Comparison of ENCODE assay signal across 14 cellular contexts in genomic region chr10:64038097-64038496, GRCh38.
DNase-seq lines count a peak whose midpoint lies in the region; ATAC-seq and TF ChIP-seq lines count a peak whose summit lies in the region.
"Had no signal": no experiment of that assay in that cellular context is flagged by ENCODE, and none has a peak within 500 bp of the region (broad histone marks: within the 10 kb centered on the region; RNA-seq: fewer than 3 reads in every experiment).

No MANE protein-coding gene starts in this region.

- H3K9ac ChIP-seq in mammary epithelial cell (ENCODE audit: insufficient read depth, low read length): no peak overlapping the region

- BruUV-seq in mammary epithelial cell (replicated peaks; lab: Mats Ljungman, UMichigan): no TSS peak

- no peaks in the 10 kb centered on the region for H4K20me1 ChIP-seq in mammary epithelial cell (ENCODE audit: insufficient read depth, low read length)
- H4K20me1 ChIP-seq in hepatocyte (ENCODE audit: insufficient read depth, poor library complexity, severe bottlenecking): no peaks in the 10 kb centered on the region

- H3K9me3 Mint-ChIP-seq in nephron progenitor cell (no peaks in the 10 kb centered on the region), glutamatergic neuron (ENCODE audit: unreplicated experiment) (no peaks in the 10 kb centered on the region)
- H3K9me3 Mint-ChIP-seq: CD4-positive, alpha-beta T cell; GM23338 had no signal

- H3K27me3 ChIP-seq in mammary epithelial cell (ENCODE audit: insufficient read depth, low read length) (peaks cover 11% of the 10 kb centered on the region), hepatocyte (no peaks in the 10 kb centered on the region)

- H3K36me3 Mint-ChIP-seq in nephron progenitor cell (ENCODE audit: low read depth) (no peaks in the 10 kb centered on the region), glutamatergic neuron (ENCODE audit: unreplicated experiment) (no peaks in the 10 kb centered on the region)

- H3K27ac Mint-ChIP-seq in nephron progenitor cell (peak overlapping the region; percentile 40), glutamatergic neuron (ENCODE audit: unreplicated experiment) (no peak overlapping the region)
- H3K27ac Mint-ChIP-seq: B cell; CD4-positive, alpha-beta T cell; GM23338 had no signal

- H3K4me3 Mint-ChIP-seq in nephron progenitor cell (no peak overlapping the region), glutamatergic neuron (ENCODE audit: unreplicated experiment) (no peak overlapping the region)
- H3K4me3 Mint-ChIP-seq: B cell; CD4-positive, alpha-beta T cell; GM23338 had no signal

- CTCF ChIA-PET in mammary epithelial cell (lab: Charles Lee; ENCODE audit: low non-redundant PET): no interaction called here

- peak; percentile 99 for DNase-seq in G401 (ENCODE audit: low spot score)
- peak; percentile 87 to 97 for DNase-seq in cerebellar nuclear complex (lab: John Stamatoyannopoulos, UW)
- no peak for DNase-seq in nephron progenitor cell
- DNase-seq in mammary epithelial cell: no peak
- no peak for DNase-seq in hepatocyte (ENCODE audit: low spot score)
- no peak for DNase-seq in glutamatergic neuron
- DNase-seq: Caco-2; CD4-positive, alpha-beta T cell; GDM1; HCEC 1CT had no signal

- TF ChIP-seq CTCF in nephron progenitor cell (IDR thresholded peaks at IDR 0.05): no peak
- no peak for TF ChIP-seq CTCF in mammary epithelial cell (conservative IDR thresholded peaks at IDR 0.05 in 1 of 2, IDR thresholded peaks at IDR 0.05 in 1 of 2; ENCODE audit: extremely low read depth in 1 of 2, insufficient read depth in 1 of 2, low read depth in 1 of 2, low read length in 2 of 2)
- no peak for TF ChIP-seq CTCF in hepatocyte (IDR thresholded peaks at IDR 0.05; ENCODE audit: poor library complexity)
- TF ChIP-seq CTCF in glutamatergic neuron (IDR thresholded peaks at IDR 0.05; ENCODE audit: partially characterized antibody, unreplicated experiment): no peak

- H3K36me3 ChIP-seq in mammary epithelial cell (ENCODE audit: insufficient read depth, low read length): no peaks in the 10 kb centered on the region
- no peaks in the 10 kb centered on the region for H3K36me3 ChIP-seq in hepatocyte (replicated peaks; ENCODE audit: insufficient read depth, low read depth)

- intact Hi-C loops in mammary epithelial cell (cut with micrococcal nuclease): no loop called here

- H2AFZ ChIP-seq in mammary epithelial cell (ENCODE audit: low read depth, low read length) (no peak overlapping the region), hepatocyte (no peak overlapping the region)

- H3K9me3 ChIP-seq in mammary epithelial cell (replicated peaks; ENCODE audit: insufficient read depth, low read length) (no peaks in the 10 kb centered on the region), hepatocyte (ENCODE audit: low read depth) (no peaks in the 10 kb centered on the region)
- H3K9me3 ChIP-seq: Caco-2 had no signal

- in situ Hi-C loops in G401 (cut with HindIII; ENCODE audit: low sequenced_read_pairs) (no loop called here), mammary epithelial cell (cut with MboI; ENCODE audit: low sequenced_read_pairs in 2 of 2) (no loop called here)

- ATAC-seq in GM21619 (IDR thresholded peaks at IDR 0.05; ENCODE audit: unreplicated experiment): no peak
- ATAC-seq: GM23338 had no signal

- 79% methylated on average over 6 of the region's 6 CpGs for WGBS in mammary epithelial cell (ENCODE audit: low coverage, missing lambda C conversion rate)
- WGBS in hepatocyte (ENCODE audit: low lambda C conversion rate, missing lambda C conversion rate): 95% methylated on average over 6 of the region's 6 CpGs

- H3K27ac ChIP-seq in mammary epithelial cell (ENCODE audit: insufficient read depth, low read depth, low read length): no peak overlapping the region
- no peak overlapping the region for H3K27ac ChIP-seq in hepatocyte
- H3K27ac ChIP-seq: C4-2B had no signal

- H3K4me1 Mint-ChIP-seq in nephron progenitor cell (peaks cover 38% of the 10 kb centered on the region), glutamatergic neuron (ENCODE audit: low read depth, unreplicated experiment) (peaks cover 15% of the 10 kb centered on the region)

- no peaks in the 10 kb centered on the region for H3K9me2 ChIP-seq in hepatocyte (replicated peaks; ENCODE audit: insufficient read depth)

- no peaks in the 10 kb centered on the region for H3K4me1 ChIP-seq in mammary epithelial cell (ENCODE audit: insufficient read depth, low read length)
- H3K4me1 ChIP-seq in hepatocyte (ENCODE audit: insufficient read depth): no peaks in the 10 kb centered on the region
- H3K4me1 ChIP-seq: Caco-2 had no signal

- H3K27me3 Mint-ChIP-seq in nephron progenitor cell (ENCODE audit: low read depth, poor library complexity) (no peaks in the 10 kb centered on the region), glutamatergic neuron (ENCODE audit: unreplicated experiment) (no peaks in the 10 kb centered on the region)

- no peak overlapping the region for H3K4me3 ChIP-seq in mammary epithelial cell (replicated peaks in 1 of 3; ENCODE audit: insufficient read depth in 1 of 3, low read depth in 2 of 3, low read length in 3 of 3)
- no peak overlapping the region for H3K4me3 ChIP-seq in hepatocyte
- H3K4me3 ChIP-seq: GM23338 had no signal

- no peak overlapping the region for H3K4me2 ChIP-seq in mammary epithelial cell (ENCODE audit: insufficient read depth, low read depth, low read length)
- H3K4me2 ChIP-seq in hepatocyte: no peak overlapping the region
- H3K4me2 ChIP-seq: GM23338 had no signal

- H3K79me2 ChIP-seq in mammary epithelial cell (ENCODE audit: insufficient read depth, low read length) (no peaks in the 10 kb centered on the region), hepatocyte (no peaks in the 10 kb centered on the region)

- dilution Hi-C loops in mammary epithelial cell (cut with HindIII; ENCODE audit: low sequenced_read_pairs): no loop called here

Comparison
In these comparisons a context has a peak if more than half of its experiments do, and no peak if none do; other contexts are left out.
1. DNase-seq: peak in G401 (single experiment) and cerebellar nuclear complex (2 of 2); none in nephron progenitor cell (single experiment), mammary epithelial cell (single experiment), hepatocyte (single experiment) and glutamatergic neuron (single experiment).